ENCODE assay signal across 8 cellular contexts in genomic region chr3:57164217-57164605, GRCh38. TPM values are rescaled to one million over a fixed set of nuclear protein-coding genes. Genes with fewer than 3 reads are reported as not detected.
A peak's percentile ranks its signal among the peaks of the same experiment; 100 is the strongest.
DNase-seq lines count a peak whose midpoint lies in the region; ATAC-seq, FAIRE-seq and TF ChIP-seq lines count a peak whose summit lies in the region.

No MANE protein-coding gene starts in this region.

- H3K27me3 Mint-ChIP-seq in stimulated activated naive CD8-positive, alpha-beta T cell treated with anti-CD3 and anti-CD28 coated beads, Interleukin-15, Interleukin-2, amounts not matched to agents 100 ng/mL and 50 ng/mL, for 24 hours = peaks cover 84% of the 10 kb centered on the region

- H3K27me3 ChIP-seq in KMS-11 (ENCODE audit: insufficient read depth, low read depth) (no peaks in the 10 kb centered on the region), GM12878 (replicated peaks in 1 of 2; ENCODE audit: control insufficient read depth in 2 of 2, insufficient read depth in 2 of 2, low read length in 1 of 2) (peaks cover 15 to 21% of the 10 kb centered on the region in 2 experiments)

- ATAC-seq in A549 (peak in 1 of 2 experiments; percentile 17; a peak in 3 of 6 replicates), GM12878 (peak; percentile 28), GM18870 (IDR thresholded peaks at IDR 0.05; ENCODE audit: unreplicated experiment) (no peak), GM19452 (IDR thresholded peaks at IDR 0.05; ENCODE audit: unreplicated experiment) (no peak)

- H3K9ac ChIP-seq in KMS-11 (no peak overlapping the region), GM12878 (ENCODE audit: control insufficient read depth, insufficient read depth, low read length) (no peak overlapping the region)

- FAIRE-seq in A549 (lab: Jason Lieb, UNC) = no peak
- FAIRE-seq in GM12878 (lab: Jason Lieb, UNC) = no peak

- intact Hi-C loops in GM12878 (cut with micrococcal nuclease; ENCODE audit: unreplicated experiment) = loop anchor here (10.0 kb wide), 1 partner anchor 169 kb away; no protein-coding TSS in a partner anchor

- RAD21 ChIA-PET in GM12878 (lab: Charles Lee; ENCODE audit: unreplicated experiment) = no interaction called here

- H3K4me3 Mint-ChIP-seq in stimulated activated naive CD8-positive, alpha-beta T cell treated with anti-CD3 and anti-CD28 coated beads, Interleukin-15, Interleukin-2, amounts not matched to agents 100 ng/mL and 50 ng/mL, for 24 hours = peak overlapping the region; percentile 83

- H3K9me3 ChIP-seq in A549 (no peaks in the 10 kb centered on the region), GM12878 (replicated peaks; ENCODE audit: control insufficient read depth, insufficient read depth, low read length) (no peaks in the 10 kb centered on the region)

- no peak for TF ChIP-seq RAD21 in A549 (conservative IDR thresholded peaks at IDR 0.05 in 1 of 2, IDR thresholded peaks at IDR 0.05 in 1 of 2)
- no peak for TF ChIP-seq RAD21 in GM12878 (IDR thresholded peaks at IDR 0.05; ENCODE audit: insufficient read depth, low read depth, low read length)

- H2AFZ ChIP-seq in KMS-11 (ENCODE audit: low read depth) (no peak overlapping the region), GM12878 (ENCODE audit: control insufficient read depth, low read depth, low read length) (no peak overlapping the region)

- in situ Hi-C loops in GM12878 (cut with MboI) = no loop called here

- peak overlapping the region; percentile 98 for H3K4me2 ChIP-seq in A549
- peak overlapping the region; percentile 60; the same call in 1 of the 2 replicates for H3K4me2 ChIP-seq in KMS-11
- H3K4me2 ChIP-seq in GM12878 (ENCODE audit: control insufficient read depth, insufficient read depth) = no peak overlapping the region; the same call in 1 of the 2 replicates

- H3K4me1 Mint-ChIP-seq in stimulated activated naive CD8-positive, alpha-beta T cell treated with anti-CD3 and anti-CD28 coated beads, Interleukin-15, Interleukin-2, amounts not matched to agents 100 ng/mL and 50 ng/mL, for 24 hours (ENCODE audit: low read depth) = peaks cover 16% of the 10 kb centered on the region

- H3K4me1 ChIP-seq in A549 = no peaks in the 10 kb centered on the region
- H3K4me1 ChIP-seq in KMS-11 (ENCODE audit: low read depth, poor library complexity, severe bottlenecking) = no peaks in the 10 kb centered on the region
- H3K4me1 ChIP-seq in GM12878 (ENCODE audit: control insufficient read depth, insufficient read depth, low read length) = no peaks in the 10 kb centered on the region

- 79% methylated on average over 24 of the region's 28 CpGs for WGBS in A549 (ENCODE audit: missing lambda C conversion rate)
- WGBS in GM12878 (ENCODE audit: insufficient coverage, insufficient replicate concordance, low lambda C conversion rate, missing lambda C conversion rate) = under 1% methylated on average over 28 of the region's 28 CpGs

- H4K20me1 ChIP-seq in KMS-11 (ENCODE audit: insufficient read depth) (no peaks in the 10 kb centered on the region), GM12878 (ENCODE audit: control insufficient read depth, insufficient read depth) (no peaks in the 10 kb centered on the region)

- BruUV-seq in GM12878 (replicated peaks; lab: Mats Ljungman, UMichigan) = no TSS peak

- H3K27ac ChIP-seq in A549 (peak overlapping the region in 1 of 2 experiments; percentile 87; a peak in 2 of 6 replicates), KMS-11 (no peak overlapping the region), GM12878 (ENCODE audit: control insufficient read depth, insufficient read depth) (no peak overlapping the region)

- H3K27ac Mint-ChIP-seq in stimulated activated naive CD8-positive, alpha-beta T cell treated with anti-CD3 and anti-CD28 coated beads, Interleukin-15, Interleukin-2, amounts not matched to agents 100 ng/mL and 50 ng/mL, for 24 hours = no peak overlapping the region

- H3K9me3 Mint-ChIP-seq in stimulated activated naive CD8-positive, alpha-beta T cell treated with anti-CD3 and anti-CD28 coated beads, Interleukin-15, Interleukin-2, amounts not matched to agents 100 ng/mL and 50 ng/mL, for 24 hours = no peaks in the 10 kb centered on the region

- POLR2A ChIA-PET in A549 (lab: Yijun Ruan, JAX) = no interaction called here
- POLR2A ChIA-PET in GM12878 (lab: Charles Lee) = no interaction called here

- no peaks in the 10 kb centered on the region for H3K36me3 ChIP-seq in KMS-11 (ENCODE audit: insufficient read depth)
- H3K36me3 ChIP-seq in GM12878 (ENCODE audit: control insufficient read depth in 2 of 2, insufficient read depth in 2 of 2, low read length in 1 of 2) = no peaks in the 10 kb centered on the region

- TF ChIP-seq EP300 in A549 (IDR thresholded peaks at IDR 0.05) (no peak), GM12878 (IDR thresholded peaks at IDR 0.05; ENCODE audit: borderline replicate concordance in 1 of 2, control insufficient read depth in 1 of 2, low read depth in 2 of 2, low read length in 2 of 2) (no peak)

- no peak for DNase-seq in A549 (ENCODE audit: low read depth in 1 of 2, low spot score in 1 of 2)
- DNase-seq in GM12878 (ENCODE audit: low read depth, low spot score) = no peak
- DNase-seq in left kidney (ENCODE audit: low read depth, low spot score) = peak; percentile 50
- no peak for DNase-seq in NCI-H128 (lab: John Stamatoyannopoulos, UW; ENCODE audit: unreplicated experiment)

- no peaks in the 10 kb centered on the region for H3K79me2 ChIP-seq in KMS-11 (ENCODE audit: insufficient read depth, low read depth)
- H3K79me2 ChIP-seq in GM12878 (ENCODE audit: control insufficient read depth, insufficient read depth, low read length) = no peaks in the 10 kb centered on the region

- H3K36me3 Mint-ChIP-seq in stimulated activated naive CD8-positive, alpha-beta T cell treated with anti-CD3 and anti-CD28 coated beads, Interleukin-15, Interleukin-2, amounts not matched to agents 100 ng/mL and 50 ng/mL, for 24 hours (ENCODE audit: low read depth) = no peaks in the 10 kb centered on the region

- CTCF ChIA-PET in A549 (lab: Yijun Ruan, JAX) = no interaction called here
- CTCF ChIA-PET in GM12878 (lab: Yijun Ruan, JAX) = no interaction called here

- H3K4me3 ChIP-seq in A549 (peak overlapping the region; percentile 68), KMS-11 (IDR thresholded peaks at IDR 0.05; ENCODE audit: insufficient read depth, low read depth, low read length) (no peak overlapping the region), GM12878 (peak overlapping the region; percentile 55; the same call in 1 of the 2 replicates)

- TF ChIP-seq CTCF in A549 (IDR thresholded peaks at IDR 0.05) (no peak), KMS-11 (conservative IDR thresholded peaks at IDR 0.05; ENCODE audit: low read depth, low read length) (no peak), GM12878 (IDR thresholded peaks at IDR 0.05 in 2 of 3, conservative IDR thresholded peaks at IDR 0.05 in 1 of 3; ENCODE audit: control insufficient read depth in 2 of 3, extremely low read depth in 1 of 3, insufficient read depth in 1 of 3, low read depth in 3 of 3, low read length in 3 of 3) (no peak)

- TF ChIP-seq POLR2A in A549 (IDR thresholded peaks at IDR 0.05; ENCODE audit: low read length) (no peak), GM12878 (IDR thresholded peaks at IDR 0.05; ENCODE audit: low read depth, low read length) (no peak)

- SMC1A ChIA-PET in GM12878 (lab: Charles Lee; ENCODE audit: uncharacterized antibody, unreplicated experiment) = no interaction called here

RNA-seq across cellular contexts. Expression of gene IL17RD, which starts 0.9 kb away (rescaled TPM):
- polyA plus RNA-seq in A549 (2011; rRNA removed) (1.4 and 1.5 TPM in 2 replicates), A549 (2017; fragmentation: RNase III; extraction: RNeasy Plus Mini Kit Qiagen cat#74134 plus additional on column Dnase treatment) (0.89 to 0.99 TPM (median 0.98 TPM) in 3 replicates), GM12878 (2011; rRNA removed) (0.04 TPM in 1 of 2 replicates, not detected in the other), GM12878 (2014; fragmentation: Illumina TruSeq; extraction: Trizol) (0.07 TPM in 1 of 2 replicates, not detected in the other), GM12878 (2014; fragmentation: Nextera tagmentation; extraction: Ambion mirVana) (not detected), GM12878 (2014; rRNA removed) (0.01 and 0.03 TPM in 2 replicates), GM12878 (2016; fragmentation: Nextera tagmentation; extraction: Ambion mirVana) (under 1 TPM; 0.03 to 0.04 TPM)
- polyA plus RNA-seq in A549 (2012; cell fraction: cytosol; rRNA removed) = 0.37 and 0.76 TPM in 2 replicates
- 1.0 and 1.1 TPM in 2 replicates for polyA plus RNA-seq in A549 (2012; cell fraction: nucleus; rRNA removed)
- 3.2 and 3.7 TPM in 2 replicates for polyA minus RNA-seq in A549 (2011; rRNA and poly(A)+ RNA removed)
- total RNA-seq in GM12878 (2013; cell fraction: nucleolus; rRNA removed) = 0.04 TPM in 1 of 2 replicates, not detected in the other
- total RNA-seq in GM12878 (2014; rRNA removed) (0.05 and 0.06 TPM in 2 replicates), GM12878 (2014; rRNA removed; fragmentation: Illumina TruSeq; extraction: Trizol) (not detected in 2 replicates), GM12878 (2021) (0.05 and 0.08 TPM in 2 replicates)
- polyA plus RNA-seq in GM12878 (2011; ENCODE audit: low read depth) = not detected
- polyA plus RNA-seq in GM12878 (2011; cell fraction: cytosol; rRNA removed) = 0.05 and 0.09 TPM in 2 replicates
- 0.01 TPM in 1 of 2 replicates, not detected in the other for polyA plus RNA-seq in GM12878 (2011; cell fraction: nucleus; rRNA removed)
- polyA plus RNA-seq in GM12878 (2012) = not detected in 2 replicates
- 0.05 TPM in 1 of 2 replicates, not detected in the other for polyA minus RNA-seq in GM12878 (2011; rRNA and poly(A)+ RNA removed)
- polyA minus RNA-seq in GM12878 (2011; cell fraction: cytosol; rRNA and poly(A)+ RNA removed) = not detected in 2 replicates
- not detected in 2 replicates for polyA minus RNA-seq in GM12878 (2011; cell fraction: nucleus; rRNA and poly(A)+ RNA removed)

RNA-seq across cellular contexts. Expression of gene HESX1, which starts 35.6 kb away (rescaled TPM):
- polyA plus RNA-seq in A549 (2011; rRNA removed) (0.87 and 1.5 TPM in 2 replicates), A549 (2017; fragmentation: RNase III; extraction: RNeasy Plus Mini Kit Qiagen cat#74134 plus additional on column Dnase treatment) (0.16 to 0.35 TPM (median 0.29 TPM) in 3 replicates), GM12878 (2011; rRNA removed) (5.8 and 8.3 TPM in 2 replicates), GM12878 (2014; fragmentation: Illumina TruSeq; extraction: Trizol) (4.4 and 4.8 TPM in 2 replicates), GM12878 (2014; fragmentation: Nextera tagmentation; extraction: Ambion mirVana) (1 to 10 TPM; 4.2 to 5.9 TPM), GM12878 (2014; rRNA removed) (3.3 and 5.1 TPM in 2 replicates), GM12878 (2016; fragmentation: Nextera tagmentation; extraction: Ambion mirVana) (1 to 10 TPM; 3.0 to 3.1 TPM)
- 0.19 and 0.21 TPM in 2 replicates for polyA plus RNA-seq in A549 (2012; cell fraction: cytosol; rRNA removed)
- polyA plus RNA-seq in A549 (2012; cell fraction: nucleus; rRNA removed) = 0.18 TPM in 1 of 2 replicates, not detected in the other
- polyA minus RNA-seq in A549 (2011; rRNA and poly(A)+ RNA removed) = 0.44 and 0.50 TPM in 2 replicates
- 1.9 and 2.0 TPM in 2 replicates for total RNA-seq in GM12878 (2013; cell fraction: nucleolus; rRNA removed)
- total RNA-seq in GM12878 (2014; rRNA removed) (3.6 and 4.6 TPM in 2 replicates), GM12878 (2014; rRNA removed; fragmentation: Illumina TruSeq; extraction: Trizol) (2.5 and 2.7 TPM in 2 replicates), GM12878 (2021) (2.7 and 3.1 TPM in 2 replicates)
- 0.75 TPM for polyA plus RNA-seq in GM12878 (2011; ENCODE audit: low read depth)
- 2.7 and 3.7 TPM in 2 replicates for polyA plus RNA-seq in GM12878 (2011; cell fraction: cytosol; rRNA removed)
- 5.4 and 7.0 TPM in 2 replicates for polyA plus RNA-seq in GM12878 (2011; cell fraction: nucleus; rRNA removed)
- 1.5 and 2.2 TPM in 2 replicates for polyA plus RNA-seq in GM12878 (2012)
- polyA minus RNA-seq in GM12878 (2011; rRNA and poly(A)+ RNA removed) = 0.80 and 1.2 TPM in 2 replicates
- not detected in 2 replicates for polyA minus RNA-seq in GM12878 (2011; cell fraction: cytosol; rRNA and poly(A)+ RNA removed)
- polyA minus RNA-seq in GM12878 (2011; cell fraction: nucleus; rRNA and poly(A)+ RNA removed) = 0.96 TPM in 1 of 2 replicates, not detected in the other
